16 cellular contexts compared by ENCODE assay signal in genomic region chr2:174694196-174694878, GRCh38.
DNase-seq lines count a peak whose midpoint lies in the region; ATAC-seq, FAIRE-seq and TF ChIP-seq lines count a peak whose summit lies in the region.
"Had no signal": no experiment of that assay in that cellular context is flagged by ENCODE, and none has a peak within 500 bp of the region (broad histone marks: within the 10 kb centered on the region; RNA-seq: fewer than 3 reads in every experiment).

No MANE protein-coding gene starts in this region.

- no peak overlapping the region for H2BK20ac ChIP-seq in H1 (ENCODE audit: low read length)

- peaks cover 9 to 20% of the 10 kb centered on the region in 2 donors for H3K4me1 Mint-ChIP-seq in stimulated activated naive B cell treated with anti-CD40 and anti-IgM and Interleukin-4, amounts not matched to agents 10 μg/mL and 1 μg/mL and 100 μg/mL, for 72 hours

- H3K27me3 ChIP-seq in HepG2 (ENCODE audit: control insufficient read depth in 1 of 2, insufficient read depth in 2 of 2, low read length in 2 of 2) (peaks cover 0 to 3% of the 10 kb centered on the region in 2 experiments; a peak in 1 of 5 replicates), right lobe of liver (no peaks in the 10 kb centered on the region), H1 (replicated peaks in 1 of 4; ENCODE audit: control insufficient read depth in 3 of 4, extremely low read depth in 1 of 4, insufficient read depth in 3 of 4, low read length in 3 of 4) (no peaks in the 10 kb centered on the region), smooth muscle cell (ENCODE audit: low read depth) (no peaks in the 10 kb centered on the region)
- H3K27me3 ChIP-seq: BLaER1 had no signal

- CTCF ChIA-PET in HepG2 (lab: Yijun Ruan, JAX; ENCODE audit: low intra/inter-chr PET ratio, low total read pairs) (no interaction called here), H1 (lab: Charles Lee; ENCODE audit: partially characterized antibody) (interaction anchor here (0.9 to 11.3 kb wide), 21 partner anchors 8 to 588 kb away, joined by 3 to 173 read pairs (median 4); no protein-coding TSS in a partner anchor)

- H3K4me3 ChIP-seq in HepG2 (replicated peaks in 1 of 3; ENCODE audit: insufficient read depth in 1 of 3, low read depth in 2 of 3, low read length in 3 of 3) (no peak overlapping the region), right lobe of liver (no peak overlapping the region), H1 (ENCODE audit: extremely low read depth in 1 of 4, insufficient read depth in 2 of 4, low read depth in 3 of 4, low read length in 4 of 4) (no peak overlapping the region), mucosa of descending colon (no peak overlapping the region), smooth muscle cell (no peak overlapping the region)
- H3K4me3 ChIP-seq: BLaER1 had no signal

- no peak overlapping the region for H4K8ac ChIP-seq in H1 (ENCODE audit: extremely low read depth, insufficient read depth, low read length)

- H3K79me2 ChIP-seq in HepG2 (ENCODE audit: insufficient read depth, low read length) (no peaks in the 10 kb centered on the region), H1 (ENCODE audit: control insufficient read depth in 1 of 2, insufficient read depth in 2 of 2, low read length in 2 of 2) (no peaks in the 10 kb centered on the region), smooth muscle cell (ENCODE audit: low read depth) (no peaks in the 10 kb centered on the region)

- no peak overlapping the region for H2BK12ac ChIP-seq in H1 (ENCODE audit: low read depth, low read length)

- no peak overlapping the region for H3K4me3 Mint-ChIP-seq in stimulated activated naive B cell treated with anti-CD40 and anti-IgM and Interleukin-4, amounts not matched to agents 10 μg/mL and 1 μg/mL and 100 μg/mL, for 72 hours
- H3K4me3 Mint-ChIP-seq: CD8-positive, alpha-beta memory T cell; HFFc6 had no signal

- 8% methylated on average over 5 of the region's 5 CpGs for WGBS in HepG2 (ENCODE audit: low lambda C conversion rate)
- WGBS in right lobe of liver (ENCODE audit: insufficient coverage, low coverage, low lambda C conversion rate, missing lambda C conversion rate), result 75% methylated on average over 4 of the region's 5 CpGs
- WGBS in H1 (ENCODE audit: extremely low coverage in 1 of 2, insufficient coverage in 1 of 2, insufficient read length in 1 of 2, insufficient replicate concordance in 2 of 2, low coverage in 1 of 2, low lambda C conversion rate in 2 of 2, missing lambda C conversion rate in 1 of 2), 2 experiments, result 89% methylated on average over 5 of the region's 5 CpGs; no CpG with 5 or more reads in 1 of the 2 experiments
- WGBS in smooth muscle cell (ENCODE audit: low lambda C conversion rate), result 66% methylated on average over 5 of the region's 5 CpGs

- TF ChIP-seq CTCF in HepG2 (CRISPR knock-in tag; IDR thresholded peaks at IDR 0.05) (no peak), right lobe of liver (IDR thresholded peaks at IDR 0.05) (no peak), H1 (IDR thresholded peaks at IDR 0.05; ENCODE audit: control extremely low read depth in 1 of 3, insufficient read depth in 1 of 3, low read depth in 1 of 3, low read length in 3 of 3) (no peak), mucosa of descending colon (IDR thresholded peaks at IDR 0.05) (no peak), smooth muscle cell (IDR thresholded peaks at IDR 0.05; ENCODE audit: borderline replicate concordance, insufficient read depth, poor library complexity, severe bottlenecking) (no peak)

- H3K9ac ChIP-seq in HepG2 (ENCODE audit: insufficient read depth, low read depth, low read length) (no peak overlapping the region), H1 (replicated peaks in 1 of 4; ENCODE audit: extremely low read depth in 1 of 4, low read depth in 3 of 4, low read length in 3 of 4) (no peak overlapping the region), smooth muscle cell (ENCODE audit: low read depth) (no peak overlapping the region)
- H3K9ac ChIP-seq: BLaER1 had no signal

- H2AFZ ChIP-seq in HepG2 (ENCODE audit: low read length), result no peak overlapping the region
- H2AFZ ChIP-seq in H1 (ENCODE audit: low read length), result peak overlapping the region; percentile 81
- H2AFZ ChIP-seq in smooth muscle cell (ENCODE audit: low read depth), result no peak overlapping the region

- no peak overlapping the region for H4K91ac ChIP-seq in H1 (replicated peaks; ENCODE audit: insufficient read length, low read length)

- no peak overlapping the region for H3K23ac ChIP-seq in H1 (ENCODE audit: insufficient read length)

- in situ Hi-C loops in HepG2 (cut with HindIII; ENCODE audit: extremely low pct_ligation_motif_present, low pct_unique_long_range_greater_than_20kb), result no loop called here

- H4K20me1 ChIP-seq in HepG2 (ENCODE audit: insufficient read depth, low read length), result no peaks in the 10 kb centered on the region
- H4K20me1 ChIP-seq in H1 (replicated peaks in 1 of 2; ENCODE audit: control insufficient read depth in 1 of 2, insufficient read depth in 2 of 2, low read length in 2 of 2), result no peaks in the 10 kb centered on the region
- no peaks in the 10 kb centered on the region for H4K20me1 ChIP-seq in smooth muscle cell (ENCODE audit: low read depth)
- H4K20me1 ChIP-seq: BLaER1 had no signal

- H3K4me2 ChIP-seq in HepG2 (ENCODE audit: low read depth, low read length) (no peak overlapping the region), H1 (ENCODE audit: insufficient read depth in 1 of 2, low read depth in 2 of 2, low read length in 2 of 2) (no peak overlapping the region), smooth muscle cell (no peak overlapping the region)
- H3K4me2 ChIP-seq: BLaER1 had no signal

- no peaks in the 10 kb centered on the region for H3K36me3 ChIP-seq in HepG2 (replicated peaks in 1 of 2; ENCODE audit: control insufficient read depth in 1 of 2, insufficient read depth in 2 of 2, low read length in 2 of 2)
- H3K36me3 ChIP-seq in right lobe of liver, result no peaks in the 10 kb centered on the region
- no peaks in the 10 kb centered on the region for H3K36me3 ChIP-seq in H1 (ENCODE audit: control insufficient read depth in 2 of 4, insufficient read depth in 4 of 4, low read length in 3 of 4)
- H3K36me3 ChIP-seq in mucosa of descending colon (ENCODE audit: low read depth), result no peaks in the 10 kb centered on the region
- H3K36me3 ChIP-seq in smooth muscle cell (ENCODE audit: low read depth), result no peaks in the 10 kb centered on the region
- H3K36me3 ChIP-seq: BLaER1 had no signal

- POLR2A ChIA-PET in HepG2 (lab: Yijun Ruan, JAX) (no interaction called here), H1 (lab: Charles Lee; ENCODE audit: partially characterized antibody) (interaction anchor here (1.2 kb wide), 1 partner anchor 11 kb away, joined by 3 read pairs; no protein-coding TSS in a partner anchor)

- H2BK15ac ChIP-seq in H1 (ENCODE audit: low read length), result no peak overlapping the region

- H3K23me2 ChIP-seq in H1 (ENCODE audit: low read depth, low read length), result no peaks in the 10 kb centered on the region

- ATAC-seq in HepG2 (no peak), right lobe of liver (no peak), mucosa of descending colon (no peak)
- ATAC-seq in stimulated activated naive B cell treated with anti-CD40 and anti-IgM and Interleukin-4, amounts not matched to agents 10 μg/mL and 1 μg/mL and 100 μg/mL, for 72 hours (replicated peaks), result no peak

- no peak overlapping the region for H3K27ac Mint-ChIP-seq in stimulated activated naive B cell treated with anti-CD40 and anti-IgM and Interleukin-4, amounts not matched to agents 10 μg/mL and 1 μg/mL and 100 μg/mL, for 72 hours
- H3K27ac Mint-ChIP-seq: HFFc6 had no signal

- H3F3A ChIP-seq in smooth muscle cell (ENCODE audit: low read depth), result no peaks in the 10 kb centered on the region

- TF ChIP-seq POLR2A in HepG2 (IDR thresholded peaks at IDR 0.05; ENCODE audit: insufficient read depth in 1 of 2, low read depth in 2 of 2, low read length in 2 of 2) (no peak), right lobe of liver (IDR thresholded peaks at IDR 0.05) (no peak), H1 (IDR thresholded peaks at IDR 0.05; ENCODE audit: control extremely low read depth in 1 of 2, low read depth in 2 of 2, low read length in 2 of 2) (no peak)

- TF ChIP-seq EP300 in HepG2 (IDR thresholded peaks at IDR 0.05; ENCODE audit: low read depth in 2 of 2, low read length in 2 of 2) (no peak), HepG2 (CRISPR knock-in tag; IDR thresholded peaks at IDR 0.05; ENCODE audit: borderline replicate concordance) (no peak), H1 (IDR thresholded peaks at IDR 0.05; ENCODE audit: borderline replicate concordance in 1 of 2, low read depth in 2 of 2, low read length in 2 of 2) (no peak)

- intact Hi-C loops in HepG2 (cut with micrococcal nuclease; ENCODE audit: unreplicated experiment), result no loop called here
- intact Hi-C loops in right lobe of liver (cut with DNase I), result no loop called here
- intact Hi-C loops in mucosa of descending colon (cut with DNase I, micrococcal nuclease), result no loop called here

- no peak overlapping the region for H2BK120ac ChIP-seq in H1 (replicated peaks; ENCODE audit: low read depth, low read length)

- no peak overlapping the region for H3K4ac ChIP-seq in H1 (replicated peaks; ENCODE audit: insufficient read length, low read depth, low read length)

- H4K5ac ChIP-seq in H1 (ENCODE audit: insufficient read length, low read depth, low read length), result no peak overlapping the region

- no peak overlapping the region for H3K18ac ChIP-seq in H1 (ENCODE audit: extremely low read depth, low read length)

- no peak for TF ChIP-seq RAD21 in HepG2 (CRISPR knock-in tag; IDR thresholded peaks at IDR 0.05)
- TF ChIP-seq RAD21 in H1 (IDR thresholded peaks at IDR 0.05 in 1 of 2, conservative IDR thresholded peaks at IDR 0.05 in 1 of 2; ENCODE audit: low read depth in 2 of 2, low read length in 2 of 2), result no peak

- no peaks in the 10 kb centered on the region for H3K36me3 Mint-ChIP-seq in stimulated activated naive B cell treated with anti-CD40 and anti-IgM and Interleukin-4, amounts not matched to agents 10 μg/mL and 1 μg/mL and 100 μg/mL, for 72 hours
- H3K36me3 Mint-ChIP-seq: CD8-positive, alpha-beta memory T cell had no signal

- no peak overlapping the region for H2AK5ac ChIP-seq in H1 (ENCODE audit: low read depth, low read length)

- H3K27me3 Mint-ChIP-seq in stimulated activated naive B cell treated with anti-CD40 and anti-IgM and Interleukin-4, amounts not matched to agents 10 μg/mL and 1 μg/mL and 100 μg/mL, for 72 hours, result peaks cover 6 to 27% of the 10 kb centered on the region in 2 donors

- no TSS peak for BruUV-seq in HepG2 (replicated peaks; lab: Mats Ljungman, UMichigan)

- no peaks in the 10 kb centered on the region for H3K79me1 ChIP-seq in H1 (ENCODE audit: low read depth, low read length)

- no peaks in the 10 kb centered on the region for H3K9me3 Mint-ChIP-seq in stimulated activated naive B cell treated with anti-CD40 and anti-IgM and Interleukin-4, amounts not matched to agents 10 μg/mL and 1 μg/mL and 100 μg/mL, for 72 hours
- H3K9me3 Mint-ChIP-seq: CD8-positive, alpha-beta memory T cell; HFFc6 had no signal

- no peak overlapping the region for H2BK5ac ChIP-seq in H1 (ENCODE audit: low read depth, low read length)

- H3K27ac ChIP-seq in HepG2 (ENCODE audit: extremely low read length, insufficient read depth, low read length) (no peak overlapping the region), right lobe of liver (no peak overlapping the region), H1 (ENCODE audit: low read depth, low read length) (no peak overlapping the region), smooth muscle cell (ENCODE audit: low read depth) (no peak overlapping the region)
- H3K27ac ChIP-seq: BLaER1 had no signal

- DNase-seq in HepG2 (ENCODE audit: low spot score) (no peak), right lobe of liver (no peak), H1 (ENCODE audit: low read depth in 1 of 2, low spot score in 2 of 2) (no peak), myocyte (ENCODE audit: low read depth) (peak; percentile 18), NK-92 (lab: John Stamatoyannopoulos, UW; ENCODE audit: unreplicated experiment) (no peak), mucosa of descending colon (no peak), smooth muscle cell (lab: John Stamatoyannopoulos, UW; ENCODE audit: unreplicated experiment) (no peak)
- DNase-seq in stimulated activated naive B cell treated with anti-CD40 and anti-IgM and Interleukin-4, amounts not matched to agents 10 μg/mL and 1 μg/mL and 100 μg/mL, for 72 hours, result no peak
- DNase-seq: 8988T; AML-193; Caco-2; CD8-positive, alpha-beta memory T cell; DMS53; HCEC 1CT; HFFc6 had no signal

- FAIRE-seq in HepG2 (lab: Jason Lieb, UNC), result no peak
- no peak for FAIRE-seq in H1 (lab: Jason Lieb, UNC)

- H3K14ac ChIP-seq in H1 (ENCODE audit: insufficient read length), result no peak overlapping the region

- no peak overlapping the region for H3K56ac ChIP-seq in H1 (replicated peaks; ENCODE audit: insufficient read length, low read depth, low read length)

- no peaks in the 10 kb centered on the region for H3K9me3 ChIP-seq in HepG2 (ENCODE audit: low read length)
- no peaks in the 10 kb centered on the region for H3K9me3 ChIP-seq in right lobe of liver
- no peaks in the 10 kb centered on the region for H3K9me3 ChIP-seq in H1 (ENCODE audit: insufficient read depth in 2 of 2, low read depth in 1 of 2, low read length in 1 of 2)
- no peaks in the 10 kb centered on the region for H3K9me3 ChIP-seq in mucosa of descending colon
- H3K9me3 ChIP-seq in smooth muscle cell (replicated peaks; ENCODE audit: low read depth), result no peaks in the 10 kb centered on the region
- H3K9me3 ChIP-seq: Caco-2 had no signal

- H3K4me1 ChIP-seq in HepG2 (ENCODE audit: insufficient read depth, low read length), result no peaks in the 10 kb centered on the region
- no peaks in the 10 kb centered on the region for H3K4me1 ChIP-seq in right lobe of liver
- peaks cover 0 to 5% (median 1%) of the 10 kb centered on the region in 4 experiments; a peak in 3 of 7 replicates for H3K4me1 ChIP-seq in H1 (replicated peaks in 1 of 4; ENCODE audit: control insufficient read depth in 3 of 4, insufficient read depth in 4 of 4, low read length in 3 of 4)
- H3K4me1 ChIP-seq in mucosa of descending colon (ENCODE audit: low read depth), result no peaks in the 10 kb centered on the region
- no peaks in the 10 kb centered on the region for H3K4me1 ChIP-seq in smooth muscle cell (ENCODE audit: low read depth)
